In genomic region chr11:48172818-48173609, GRCh38 we compare ENCODE assay signal across 8 cellular contexts. TPM values are rescaled to one million over a fixed set of nuclear protein-coding genes. Genes with fewer than 3 reads are reported as not detected.
DNase-seq lines count a peak whose midpoint lies in the region; ATAC-seq and TF ChIP-seq lines count a peak whose summit lies in the region.

No MANE protein-coding gene starts in this region.

- peak; percentile 87 to 94 for TF ChIP-seq CTCF in right atrium auricular region (IDR thresholded peaks at IDR 0.05)
- TF ChIP-seq CTCF in gastrocnemius medialis (IDR thresholded peaks at IDR 0.05 in 4 of 5, conservative IDR thresholded peaks at IDR 0.05 in 1 of 5): peak; percentile 57 to 84 (median 74)

- no peak overlapping the region for H3K4me3 ChIP-seq in right atrium auricular region
- H3K4me3 ChIP-seq in gastrocnemius medialis: peak overlapping the region in 1 of 4 donors; percentile 31

- in situ Hi-C loops in gastrocnemius medialis (cut with MboI; ENCODE audit: low sequenced_read_pairs in 4 of 4): no loop called here

- H3K27me3 ChIP-seq in right atrium auricular region (no peaks in the 10 kb centered on the region), gastrocnemius medialis (no peaks in the 10 kb centered on the region)

- ATAC-seq in GM21528 (IDR thresholded peaks at IDR 0.05; ENCODE audit: low FRiP score, unreplicated experiment) (peak; percentile 80), gastrocnemius medialis (peak; percentile 60 to 78), HG02840 (IDR thresholded peaks at IDR 0.05; ENCODE audit: low FRiP score, unreplicated experiment) (no peak)

- H3K4me1 ChIP-seq in right atrium auricular region (peaks cover 0 to 52% of the 10 kb centered on the region in 2 donors), gastrocnemius medialis (peaks cover 0 to 4% of the 10 kb centered on the region in 2 donors)

- TF ChIP-seq POLR2A in gastrocnemius medialis (IDR thresholded peaks at IDR 0.05): no peak

- DNase-seq in DMS53 treated with DMSO at 0.1 percent for 48 hours (lab: John Stamatoyannopoulos, UW; ENCODE audit: unreplicated experiment) (peak; percentile 21), LoVo (ENCODE audit: low spot score) (peak; percentile 65), SKM-1 (lab: John Stamatoyannopoulos, UW; ENCODE audit: unreplicated experiment) (peak; percentile 30), amniotic epithelial cell (ENCODE audit: low read depth) (peak; percentile 62), right atrium auricular region (ENCODE audit: low spot score) (peak; percentile 76), gastrocnemius medialis (peak; percentile 26 to 29)

- intact Hi-C loops in gastrocnemius medialis (cut with DNase I; ENCODE audit: low total_unique reads): no loop called here

- peak overlapping the region; percentile 58 to 68 for H3K27ac ChIP-seq in right atrium auricular region
- H3K27ac ChIP-seq in gastrocnemius medialis: no peak overlapping the region

- no peaks in the 10 kb centered on the region for H3K36me3 ChIP-seq in right atrium auricular region
- H3K36me3 ChIP-seq in gastrocnemius medialis: no peaks in the 10 kb centered on the region

- H3K9me3 ChIP-seq in right atrium auricular region (no peaks in the 10 kb centered on the region), gastrocnemius medialis (no peaks in the 10 kb centered on the region)

RNA-seq across cellular contexts. Expression of gene OR4B1, which starts 43.6 kb away (rescaled TPM):
- not detected for total RNA-seq in right atrium auricular region
- total RNA-seq in gastrocnemius medialis: not detected

Comparison
In these comparisons a context has a peak if more than half of its experiments do, and no peak if none do; other contexts are left out.
1. DNase-seq: peak in every context shown above with its lines; median percentile 76 in right atrium auricular region; 65 in LoVo; 62 in amniotic epithelial cell; 30 in SKM-1; 28 in gastrocnemius medialis; 21 in DMS53 treated with DMSO at 0.1 percent for 48 hours.
2. H3K27ac ChIP-seq: peak in right atrium auricular region (2 of 2); none in gastrocnemius medialis (0 of 4).